Comparison of ENCODE assay signal across 16 cellular contexts in genomic region chr10:35185260-35186034, GRCh38. TPM values are rescaled to one million over a fixed set of nuclear protein-coding genes. Genes with fewer than 3 reads are reported as not detected.
DNase-seq lines count a peak whose midpoint lies in the region; ATAC-seq and TF ChIP-seq lines count a peak whose summit lies in the region.
"Had no signal": no experiment of that assay in that cellular context is flagged by ENCODE, and none has a peak within 500 bp of the region (broad histone marks: within the 10 kb centered on the region; RNA-seq: fewer than 3 reads in every experiment).

No MANE protein-coding gene starts in this region.

- no peak overlapping the region for H3K27ac Mint-ChIP-seq in stimulated activated naive CD8-positive, alpha-beta T cell treated with anti-CD3 and anti-CD28 coated beads, Interleukin-15, amount 100 ng/mL, for 72 hours
- peak overlapping the region; percentile 71 for H3K27ac Mint-ChIP-seq in activated B cell treated with CpG ODN at 0.5 μM for 24 hours
- H3K27ac Mint-ChIP-seq: activated T-helper 17 cell treated with anti-CD3 and anti-CD28 coated beads, Interleukin-2, amount 50 U/mL, for 72 hours; stimulated activated effector memory CD8-positive, alpha-beta T cell treated with anti-CD3 and anti-CD28 coated beads, Interleukin-12 subunit alpha, Interleukin-12 subunit beta, amount 100 ng/mL, for 72 hours had no signal

- no peak for TF ChIP-seq CTCF in activated B cell treated with CpG ODN at 0.5 μM for 24 hours (IDR thresholded peaks at IDR 0.05)
- no peak for TF ChIP-seq CTCF in omental fat pad (IDR thresholded peaks at IDR 0.05)
- TF ChIP-seq CTCF in foreskin keratinocyte (conservative IDR thresholded peaks at IDR 0.05) = no peak

- H3K27ac ChIP-seq in foreskin keratinocyte = no peak overlapping the region

- H3K27me3 Mint-ChIP-seq in stimulated activated naive CD8-positive, alpha-beta T cell treated with anti-CD3 and anti-CD28 coated beads, Interleukin-15, amount 100 ng/mL, for 72 hours = no peaks in the 10 kb centered on the region
- H3K27me3 Mint-ChIP-seq in activated B cell treated with CpG ODN at 0.5 μM for 24 hours = no peaks in the 10 kb centered on the region
- H3K27me3 Mint-ChIP-seq: activated T-helper 17 cell treated with anti-CD3 and anti-CD28 coated beads, Interleukin-2, amount 50 U/mL, for 72 hours had no signal

- intact Hi-C loops in activated B cell treated with CpG ODN at 0.5 μM for 24 hours (cut with micrococcal nuclease) = no loop called here

- peak; percentile 40 for ATAC-seq in stimulated activated naive CD8-positive, alpha-beta T cell treated with anti-CD3 and anti-CD28 coated beads, Interleukin-15, amount 100 ng/mL, for 72 hours
- ATAC-seq in stimulated activated naive CD8-positive, alpha-beta T cell treated with anti-CD3 and anti-CD28 coated beads, Interleukin-15, Interleukin-2, amounts not matched to agents 100 U/mL and 50 U/mL, for 24 hours = no peak
- ATAC-seq in HG02610 (IDR thresholded peaks at IDR 0.05; ENCODE audit: unreplicated experiment) (peak; percentile 83), activated B cell treated with CpG ODN at 0.5 μM for 24 hours (ENCODE audit: low read depth) (no peak), omental fat pad (ENCODE audit: low FRiP score) (no peak), foreskin keratinocyte (no peak), HG03460 (IDR thresholded peaks at IDR 0.05; ENCODE audit: unreplicated experiment) (no peak)
- ATAC-seq: activated T-helper 17 cell treated with anti-CD3 and anti-CD28 coated beads, Interleukin-2, amount 50 U/mL, for 72 hours; stimulated activated effector memory CD8-positive, alpha-beta T cell treated with anti-CD3 and anti-CD28 coated beads, Interleukin-12 subunit alpha, Interleukin-12 subunit beta, amount 100 ng/mL, for 72 hours had no signal

- peaks cover 11% of the 10 kb centered on the region for H3K4me1 Mint-ChIP-seq in stimulated activated naive CD8-positive, alpha-beta T cell treated with anti-CD3 and anti-CD28 coated beads, Interleukin-15, amount 100 ng/mL, for 72 hours
- H3K4me1 Mint-ChIP-seq in activated B cell treated with CpG ODN at 0.5 μM for 24 hours = peaks cover 27% of the 10 kb centered on the region
- H3K4me1 Mint-ChIP-seq: activated T-helper 17 cell treated with anti-CD3 and anti-CD28 coated beads, Interleukin-2, amount 50 U/mL, for 72 hours; stimulated activated effector memory CD8-positive, alpha-beta T cell treated with anti-CD3 and anti-CD28 coated beads, Interleukin-12 subunit alpha, Interleukin-12 subunit beta, amount 100 ng/mL, for 72 hours had no signal

- H3K9me3 Mint-ChIP-seq in stimulated activated naive CD8-positive, alpha-beta T cell treated with anti-CD3 and anti-CD28 coated beads, Interleukin-15, amount 100 ng/mL, for 72 hours = no peaks in the 10 kb centered on the region
- no peaks in the 10 kb centered on the region for H3K9me3 Mint-ChIP-seq in activated B cell treated with CpG ODN at 0.5 μM for 24 hours
- H3K9me3 Mint-ChIP-seq: activated T-helper 17 cell treated with anti-CD3 and anti-CD28 coated beads, Interleukin-2, amount 50 U/mL, for 72 hours; stimulated activated effector memory CD8-positive, alpha-beta T cell treated with anti-CD3 and anti-CD28 coated beads, Interleukin-12 subunit alpha, Interleukin-12 subunit beta, amount 100 ng/mL, for 72 hours had no signal

- no peaks in the 10 kb centered on the region for H3K36me3 Mint-ChIP-seq in activated B cell treated with CpG ODN at 0.5 μM for 24 hours (ENCODE audit: low read depth)
- H3K36me3 Mint-ChIP-seq: stimulated activated effector memory CD8-positive, alpha-beta T cell treated with anti-CD3 and anti-CD28 coated beads, Interleukin-12 subunit alpha, Interleukin-12 subunit beta, amount 100 ng/mL, for 72 hours had no signal

- POLR2A ChIA-PET in activated B cell treated with CpG ODN at 0.5 μM for 24 hours (lab: Charles Lee) = interaction anchor here (0.5 to 4.9 kb wide), 6 partner anchors 8 to 58 kb away, joined by 4 to 42 read pairs (median 10); partner anchors contain the start of gene CREM

- H3K4me3 Mint-ChIP-seq in stimulated activated naive CD8-positive, alpha-beta T cell treated with anti-CD3 and anti-CD28 coated beads, Interleukin-15, amount 100 ng/mL, for 72 hours = peak overlapping the region in 1 of 2 donors; percentile 51
- H3K4me3 Mint-ChIP-seq in activated B cell treated with CpG ODN at 0.5 μM for 24 hours = no peak overlapping the region
- H3K4me3 Mint-ChIP-seq: activated T-helper 17 cell treated with anti-CD3 and anti-CD28 coated beads, Interleukin-2, amount 50 U/mL, for 72 hours; stimulated activated effector memory CD8-positive, alpha-beta T cell treated with anti-CD3 and anti-CD28 coated beads, Interleukin-12 subunit alpha, Interleukin-12 subunit beta, amount 100 ng/mL, for 72 hours had no signal

- H3K4me1 ChIP-seq in foreskin keratinocyte = no peaks in the 10 kb centered on the region

- H3K27me3 ChIP-seq in foreskin keratinocyte = no peaks in the 10 kb centered on the region

- DNase-seq in stimulated activated naive CD8-positive, alpha-beta T cell treated with anti-CD3 and anti-CD28 coated beads, Interleukin-15, amount 100 ng/mL, for 72 hours = no peak
- DNase-seq in stimulated activated naive CD8-positive, alpha-beta T cell treated with anti-CD3 and anti-CD28 coated beads, Interleukin-15, Interleukin-2, amounts not matched to agents 100 U/mL and 50 U/mL, for 24 hours = no peak
- DNase-seq in activated B cell treated with CpG ODN at 0.5 μM for 24 hours (no peak), SK-N-DZ (ENCODE audit: low spot score) (no peak), omental fat pad (ENCODE audit: low spot score) (no peak), foreskin keratinocyte (no peak)
- DNase-seq: DMS53; effector memory CD4-positive, alpha-beta T cell; foreskin fibroblast; kidney; stimulated activated CD4-positive, alpha-beta T cell treated with anti-CD3 and anti-CD28 coated beads, Interleukin-4, amount 100 ng/mL, for 1 hour; SW 1271 had no signal

- CTCF ChIA-PET in activated B cell treated with CpG ODN at 0.5 μM for 24 hours (lab: Charles Lee) = interaction anchor here (1.2 to 3.3 kb wide), 2 partner anchors 10 kb away, joined by 6 to 12 read pairs; no protein-coding TSS in a partner anchor

RNA-seq across cellular contexts. Expression of gene CREM, which starts 58.8 kb away (rescaled TPM):
- total RNA-seq in activated B cell treated with CpG ODN at 0.5 μM for 24 hours = 75.3 and 86.4 TPM in 2 replicates
- 41.9 and 50.8 TPM in 2 replicates for polyA plus RNA-seq in SK-N-DZ (2014; cell fraction: cytosol; rRNA removed)
- polyA plus RNA-seq in SK-N-DZ (2014; cell fraction: nucleus; rRNA removed) = 23.9 and 24.0 TPM in 2 replicates
- total RNA-seq in omental fat pad = 100 to 1,000 TPM in 2 of 4 donors, 10 to 100 TPM in 2; 43.3 to 159 (median 74.2) TPM
- 17.4 and 18.0 TPM in 2 replicates for total RNA-seq in foreskin keratinocyte
- 14.0 and 17.9 TPM in 2 replicates for polyA plus RNA-seq in foreskin keratinocyte

Comparison
In these comparisons a context has a peak if more than half of its experiments do, and no peak if none do; other contexts are left out.
1. ATAC-seq: peak in stimulated activated naive CD8-positive, alpha-beta T cell treated with anti-CD3 and anti-CD28 coated beads, Interleukin-15, amount 100 ng/mL, for 72 hours (single experiment) and HG02610 (single experiment); none in stimulated activated naive CD8-positive, alpha-beta T cell treated with anti-CD3 and anti-CD28 coated beads, Interleukin-15, Interleukin-2, amounts not matched to agents 100 U/mL and 50 U/mL, for 24 hours (single experiment), activated B cell treated with CpG ODN at 0.5 μM for 24 hours (single experiment), omental fat pad (single experiment), foreskin keratinocyte (single experiment) and HG03460 (single experiment).